16 cellular contexts compared by ENCODE assay signal in the genomic region with DNA sequence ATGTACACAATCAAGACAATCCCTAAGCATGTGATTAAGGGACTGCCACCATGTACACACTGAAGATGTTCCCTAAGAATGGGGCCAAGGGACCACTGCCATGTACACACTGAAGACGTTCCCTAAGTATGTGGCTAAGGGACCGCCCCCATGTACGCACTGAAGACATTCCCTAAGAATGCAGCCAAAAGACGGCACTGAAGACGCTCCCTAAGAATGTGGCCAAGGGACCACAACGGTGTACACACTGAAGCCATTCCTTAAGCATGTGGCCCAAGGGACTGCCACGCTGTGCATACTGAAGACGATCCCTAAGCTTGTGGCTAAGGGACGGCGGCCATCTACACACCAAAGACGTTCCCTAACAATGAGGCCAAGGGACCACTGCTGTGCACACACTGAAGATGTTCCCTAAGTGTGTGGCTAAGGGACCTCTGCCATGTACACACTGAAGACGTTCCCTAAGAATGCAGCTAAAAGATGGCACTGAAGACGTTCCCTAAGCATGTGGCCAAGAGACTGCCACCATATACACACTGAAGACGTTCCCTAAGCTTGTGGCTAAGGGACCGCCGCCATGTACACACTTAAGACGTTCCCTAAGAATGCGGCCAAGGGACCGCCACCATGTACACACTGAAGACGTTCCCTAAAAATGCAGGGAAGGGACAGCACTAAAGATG.
"Had no signal": no experiment of that assay in that cellular context is flagged by ENCODE, and none has a peak within 500 bp of the region (broad histone marks: within the 10 kb centered on the region; RNA-seq: fewer than 3 reads in every experiment).

No MANE protein-coding gene starts in this region.

- H3K4me3 ChIP-seq: gastroesophageal sphincter, prostate gland, skin epidermis, upper lobe of left lung had no signal

- H3K36me3 ChIP-seq: prostate gland, upper lobe of left lung had no signal

- H3K27ac Mint-ChIP-seq: activated naive CD8-positive, alpha-beta T cell treated with anti-CD3 and anti-CD28 coated beads, Interleukin-2, amount 50 U/mL, for 24 hours; activated T-helper 17 cell treated with anti-CD3 and anti-CD28 coated beads, Interleukin-2, amount 50 U/mL, for 72 hours; natural killer cell treated with Interleukin-12 subunit alpha and Interleukin-12 subunit beta and Interleukin-15 and Interleukin-18, amount 100 ng/mL, for 72 hours; stimulated activated naive CD8-positive, alpha-beta T cell treated with anti-CD3 and anti-CD28 coated beads, Interleukin-15, amount 100 ng/mL, for 72 hours had no signal

- H3K27ac ChIP-seq: gastroesophageal sphincter, prostate gland, skin epidermis, upper lobe of left lung, VCaP had no signal

- H3K4me1 Mint-ChIP-seq: activated naive CD8-positive, alpha-beta T cell treated with anti-CD3 and anti-CD28 coated beads, Interleukin-2, amount 50 U/mL, for 24 hours had no signal

- DNase-seq: activated CD4-positive, alpha-beta T cell treated with anti-CD3 and anti-CD28 coated beads, Interleukin-2, amount 50 U/mL, for 48 hours; activated naive CD4-positive, alpha-beta T cell treated with Interleukin-2 at 50 U/mL for 16 hours; activated naive CD8-positive, alpha-beta T cell treated with anti-CD3 and anti-CD28 coated beads, Interleukin-2, amount 50 U/mL, for 24 hours; aorta; left ventricle myocardium superior; mesenchymal stem cell; occipital lobe; stimulated activated naive CD8-positive, alpha-beta T cell treated with anti-CD3 and anti-CD28 coated beads, Interleukin-15, amount 100 ng/mL, for 72 hours; upper lobe of left lung had no signal

- H3K27me3 ChIP-seq: gastroesophageal sphincter, upper lobe of left lung had no signal

- H3K27me3 Mint-ChIP-seq: activated naive CD8-positive, alpha-beta T cell treated with anti-CD3 and anti-CD28 coated beads, Interleukin-2, amount 50 U/mL, for 24 hours; activated T-helper 17 cell treated with anti-CD3 and anti-CD28 coated beads, Interleukin-2, amount 50 U/mL, for 72 hours; natural killer cell treated with Interleukin-12 subunit alpha and Interleukin-12 subunit beta and Interleukin-15 and Interleukin-18, amount 100 ng/mL, for 72 hours; stimulated activated naive CD8-positive, alpha-beta T cell treated with anti-CD3 and anti-CD28 coated beads, Interleukin-15, amount 100 ng/mL, for 72 hours had no signal

- H3K9me3 ChIP-seq: gastroesophageal sphincter, prostate gland, upper lobe of left lung had no signal

- ATAC-seq: activated naive CD8-positive, alpha-beta T cell treated with anti-CD3 and anti-CD28 coated beads, Interleukin-2, amount 50 U/mL, for 24 hours; activated T-helper 17 cell treated with anti-CD3 and anti-CD28 coated beads, Interleukin-2, amount 50 U/mL, for 72 hours; gastroesophageal sphincter; left ventricle myocardium superior; natural killer cell treated with Interleukin-12 subunit alpha and Interleukin-12 subunit beta and Interleukin-15 and Interleukin-18, amount 100 ng/mL, for 72 hours; right cardiac atrium; stimulated activated naive CD8-positive, alpha-beta T cell treated with anti-CD3 and anti-CD28 coated beads, Interleukin-15, amount 100 ng/mL, for 72 hours had no signal

- H3K4me3 Mint-ChIP-seq: activated naive CD8-positive, alpha-beta T cell treated with anti-CD3 and anti-CD28 coated beads, Interleukin-2, amount 50 U/mL, for 24 hours; activated T-helper 17 cell treated with anti-CD3 and anti-CD28 coated beads, Interleukin-2, amount 50 U/mL, for 72 hours; natural killer cell treated with Interleukin-12 subunit alpha and Interleukin-12 subunit beta and Interleukin-15 and Interleukin-18, amount 100 ng/mL, for 72 hours; stimulated activated naive CD8-positive, alpha-beta T cell treated with anti-CD3 and anti-CD28 coated beads, Interleukin-15, amount 100 ng/mL, for 72 hours had no signal

- H3K4me1 ChIP-seq: gastroesophageal sphincter, prostate gland, upper lobe of left lung had no signal
